ENCODE assay signal across 1 cellular context in genomic region chr11:1564535-1565172, GRCh38.
TF ChIP-seq lines count a peak whose summit lies in the region.

No MANE protein-coding gene starts in this region.

TF ChIP-seq in IMR-90, 13 proteins besides CTCF, POLR2A, EP300 and RAD21:
- TF ChIP-seq MAZ (IDR thresholded peaks at IDR 0.05; ENCODE audit: borderline replicate concordance, low read depth, low read length) = peak; percentile 77; the same call in 1 of the 2 replicates
- TF ChIP-seq ELK1 (IDR thresholded peaks at IDR 0.05; ENCODE audit: borderline replicate concordance, low read depth, low read length) = no peak
- peak; percentile 66 for TF ChIP-seq RFX5 (IDR thresholded peaks at IDR 0.05; ENCODE audit: low read depth, low read length)
- no peak for TF ChIP-seq MAFK (IDR thresholded peaks at IDR 0.05; ENCODE audit: low read depth, low read length)
- TF ChIP-seq NFE2L2 (IDR thresholded peaks at IDR 0.05; ENCODE audit: low read depth, low read length) = no peak
- TF ChIP-seq USF2 (IDR thresholded peaks at IDR 0.05; ENCODE audit: low read depth, low read length) = no peak
- TF ChIP-seq CHD1 (IDR thresholded peaks at IDR 0.05; ENCODE audit: low read depth, low read length) = no peak
- TF ChIP-seq FOS (IDR thresholded peaks at IDR 0.05; ENCODE audit: low read depth, low read length) = peak; percentile 66
- no peak for TF ChIP-seq MXI1 (IDR thresholded peaks at IDR 0.05; ENCODE audit: borderline replicate concordance, low read depth, low read length)
- TF ChIP-seq BHLHE40 (IDR thresholded peaks at IDR 0.05; ENCODE audit: low read depth, low read length) = peak; percentile 35; the same call in 1 of the 2 replicates
- no peak for TF ChIP-seq SMC3 (IDR thresholded peaks at IDR 0.05; ENCODE audit: low read depth, low read length)
- peak; percentile 20; the same call in 1 of the 2 replicates for TF ChIP-seq CEBPB (IDR thresholded peaks at IDR 0.05; ENCODE audit: low read depth, low read length)
- TF ChIP-seq RCOR1 (IDR thresholded peaks at IDR 0.05; ENCODE audit: insufficient replicate concordance, low read length) = no peak
